In the genomic region with DNA sequence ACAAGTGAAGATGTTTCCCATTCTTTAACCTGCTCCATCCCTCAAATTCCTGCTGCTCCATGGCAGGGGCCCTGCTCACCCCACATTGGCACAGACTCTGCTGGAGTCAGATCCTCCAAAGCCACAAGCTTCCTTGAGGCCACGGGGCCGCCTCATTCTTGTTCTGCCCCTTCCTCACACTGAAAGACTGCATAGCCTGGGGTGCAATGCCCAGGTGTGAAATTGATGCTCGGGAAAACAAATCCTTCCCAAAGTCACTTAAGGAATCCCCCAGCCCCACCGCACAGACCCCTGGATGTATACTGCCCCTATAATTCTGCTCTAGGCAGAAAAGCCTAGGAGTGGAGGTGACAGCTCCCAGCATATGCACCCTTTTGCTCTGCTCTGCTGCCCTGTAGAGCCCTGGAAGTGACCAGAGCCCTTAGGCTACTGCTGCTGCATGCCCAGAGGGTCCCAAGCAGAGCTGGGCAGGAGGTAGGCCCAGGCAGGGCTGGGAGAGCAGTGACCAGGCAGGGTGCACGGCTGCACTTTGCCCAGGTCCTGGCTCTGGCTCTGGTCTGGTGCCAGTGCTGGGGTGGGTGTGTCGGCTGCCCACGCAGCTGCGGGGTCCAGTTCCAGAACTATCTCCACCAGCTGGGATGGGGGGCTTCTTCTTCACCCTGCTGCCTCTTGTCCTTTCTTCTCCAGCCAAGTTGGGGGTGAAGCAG, we compare ENCODE assay signal across 16 cellular contexts. TPM values are rescaled to one million over a fixed set of nuclear protein-coding genes. Genes with fewer than 3 reads are reported as not detected.
A peak's percentile ranks its signal among the peaks of the same experiment; 100 is the strongest.
DNase-seq lines count a peak whose midpoint lies in the region; ATAC-seq and TF ChIP-seq lines count a peak whose summit lies in the region.
"Had no signal": no experiment of that assay in that cellular context is flagged by ENCODE, and none has a peak within 500 bp of the region (broad histone marks: within the 10 kb centered on the region; RNA-seq: fewer than 3 reads in every experiment).

No MANE protein-coding gene starts in this region.

- H3K4me3 ChIP-seq in BLaER1 (peak overlapping the region; percentile 69), PC-3 (ENCODE audit: low read length) (no peak overlapping the region), esophagus squamous epithelium (peak overlapping the region; percentile 51 to 72 (median 64)), neuronal stem cell (ENCODE audit: low read length in 2 of 2) (no peak overlapping the region), right atrium auricular region (no peak overlapping the region)
- H3K4me3 ChIP-seq: HAP-1 had no signal

- peaks cover 65% of the 10 kb centered on the region for H3K27me3 Mint-ChIP-seq in activated T-cell treated with anti-CD3 and anti-CD28 coated beads, Interleukin-2, amount 50 U/mL, for 72 hours (ENCODE audit: low read depth)

- H3K27ac ChIP-seq in BLaER1 (no peak overlapping the region), PC-3 (ENCODE audit: low read length) (no peak overlapping the region), esophagus squamous epithelium (peak overlapping the region in 1 of 4 donors; percentile 90), neuronal stem cell (replicated peaks; ENCODE audit: low read length) (no peak overlapping the region), right atrium auricular region (no peak overlapping the region)

- peaks cover 27% of the 10 kb centered on the region for H4K20me1 ChIP-seq in BLaER1
- 0 out of 2 replicates have a peak, but pooled peaks cover 6% of the 10 kb centered on the region for H4K20me1 ChIP-seq in PC-3 (ENCODE audit: low read length)

- no peaks in the 10 kb centered on the region; the same call in 1 of the 2 replicates for H3K79me2 ChIP-seq in PC-3 (ENCODE audit: low read length)

- H3K9ac ChIP-seq in BLaER1 (no peak overlapping the region), PC-3 (ENCODE audit: low read length) (no peak overlapping the region), neuronal stem cell (ENCODE audit: low read depth, low read length, poor library complexity) (no peak overlapping the region)

- no peak overlapping the region for H3K4me3 Mint-ChIP-seq in activated T-cell treated with anti-CD3 and anti-CD28 coated beads, Interleukin-2, amount 50 U/mL, for 72 hours
- H3K4me3 Mint-ChIP-seq: CD4-positive, alpha-beta T cell had no signal

- TF ChIP-seq POLR2A in esophagus squamous epithelium (IDR thresholded peaks at IDR 0.05) = no peak

- intact Hi-C loops in PC-3 (cut with micrococcal nuclease) = no loop called here
- intact Hi-C loops in esophagus squamous epithelium (cut with DNase I) = no loop called here

- H3K36me3 ChIP-seq in BLaER1 (no peaks in the 10 kb centered on the region), PC-3 (ENCODE audit: low read depth, low read length) (no peaks in the 10 kb centered on the region), esophagus squamous epithelium (no peaks in the 10 kb centered on the region), neuronal stem cell (replicated peaks in 1 of 2; ENCODE audit: control insufficient read depth in 2 of 2, insufficient read depth in 2 of 2, low read length in 2 of 2) (no peaks in the 10 kb centered on the region), right atrium auricular region (no peaks in the 10 kb centered on the region)
- H3K36me3 ChIP-seq: HAP-1 had no signal

- H3K4me1 Mint-ChIP-seq in activated T-cell treated with anti-CD3 and anti-CD28 coated beads, Interleukin-2, amount 50 U/mL, for 72 hours (ENCODE audit: low read depth) = peaks cover 21% of the 10 kb centered on the region

- no peaks in the 10 kb centered on the region for H3K79me1 ChIP-seq in neuronal stem cell (ENCODE audit: low read depth, low read length)

- no peak for DNase-seq in PC-3
- DNase-seq in esophagus squamous epithelium (lab: John Stamatoyannopoulos, UW) = no peak
- no peak for DNase-seq in neuronal stem cell (ENCODE audit: low spot score)
- no peak for DNase-seq in activated T-cell treated with anti-CD3 and anti-CD28 coated beads, Interleukin-2, amount 50 U/mL, for 72 hours
- DNase-seq in right atrium auricular region (ENCODE audit: low spot score) = no peak
- DNase-seq in cortex of kidney (lab: John Stamatoyannopoulos, UW) = no peak
- DNase-seq: Calu3; CD4-positive, alpha-beta T cell; MV-4-11; NCI-H146; NCI-H2081 treated with DMSO at 0.1 percent for 48 hours; NCI-H526 treated with DMSO at 0.1 percent for 48 hours; OCI-M1 had no signal

- no peak overlapping the region for H2BK12ac ChIP-seq in neuronal stem cell (ENCODE audit: low read length)

- POLR2A ChIA-PET in PC-3 (lab: Charles Lee; ENCODE audit: unreplicated experiment) = no interaction called here

- H3K4ac ChIP-seq in neuronal stem cell (ENCODE audit: low read length) = no peak overlapping the region

- H3K23ac ChIP-seq in neuronal stem cell (ENCODE audit: low read depth, low read length, poor library complexity) = peak overlapping the region; percentile 10

- H3K27ac Mint-ChIP-seq in activated T-cell treated with anti-CD3 and anti-CD28 coated beads, Interleukin-2, amount 50 U/mL, for 72 hours = no peak overlapping the region
- H3K27ac Mint-ChIP-seq: CD4-positive, alpha-beta T cell had no signal

- ATAC-seq in PC-3 = no peak
- ATAC-seq in activated T-cell treated with anti-CD3 and anti-CD28 coated beads, Interleukin-2, amount 50 U/mL, for 72 hours (replicated peaks in 1 of 2) = no peak

- TSS peak; percentile 30 for BruUV-seq in PC-3 (replicated peaks; lab: Mats Ljungman, UMichigan)

- peak overlapping the region; percentile 73 for H2BK15ac ChIP-seq in neuronal stem cell (ENCODE audit: low read length)

- CTCF ChIA-PET in PC-3 (lab: Charles Lee) = no interaction called here

- H2AFZ ChIP-seq in PC-3 (ENCODE audit: low read length) (no peak overlapping the region), neuronal stem cell (ENCODE audit: low read length) (no peak overlapping the region)

- peak overlapping the region; percentile 67 for H3K18ac ChIP-seq in neuronal stem cell (ENCODE audit: low read length)

- H3K9me2 ChIP-seq in PC-3 (replicated peaks; ENCODE audit: low read length) = no peaks in the 10 kb centered on the region

- TF ChIP-seq CTCF in PC-3 (conservative IDR thresholded peaks at IDR 0.05; ENCODE audit: low read depth, low read length) = no peak
- no peak for TF ChIP-seq CTCF in esophagus squamous epithelium (IDR thresholded peaks at IDR 0.05)
- TF ChIP-seq CTCF in right atrium auricular region (IDR thresholded peaks at IDR 0.05) = no peak

- peak overlapping the region; percentile 99 for H3K4me2 ChIP-seq in BLaER1
- H3K4me2 ChIP-seq in PC-3 (ENCODE audit: low read length) = peak overlapping the region; percentile 87
- no peak overlapping the region for H3K4me2 ChIP-seq in neuronal stem cell (ENCODE audit: insufficient read depth, low read length, poor library complexity, severe bottlenecking)

- no peaks in the 10 kb centered on the region for H3K36me3 Mint-ChIP-seq in activated T-cell treated with anti-CD3 and anti-CD28 coated beads, Interleukin-2, amount 50 U/mL, for 72 hours (ENCODE audit: insufficient read depth in 2 of 2)

- no peak overlapping the region for H4K8ac ChIP-seq in neuronal stem cell (ENCODE audit: low read depth, low read length)

- 67 to 79% methylated on average over 2 of the region's 8 CpGs for WGBS in esophagus squamous epithelium, 2 donors
- WGBS in neuronal stem cell (ENCODE audit: extremely low coverage in 2 of 2, insufficient read length in 2 of 2, insufficient replicate concordance in 1 of 2), 2 donors = no CpG with 5 or more reads among the region's 8 CpGs

- no peak overlapping the region for H4K91ac ChIP-seq in neuronal stem cell (ENCODE audit: low read depth, low read length, poor library complexity)

- H2AK5ac ChIP-seq in neuronal stem cell (ENCODE audit: low read depth, low read length) = peak overlapping the region; percentile 60

- H3K4me1 ChIP-seq in BLaER1 (peaks cover 53% of the 10 kb centered on the region), PC-3 (ENCODE audit: insufficient read depth, low read length) (peaks cover 61% of the 10 kb centered on the region), esophagus squamous epithelium (peaks cover 29 to 98% (median 54%) of the 10 kb centered on the region in 3 donors), neuronal stem cell (ENCODE audit: control insufficient read depth in 2 of 2, insufficient read depth in 1 of 2, low read depth in 1 of 2, low read length in 2 of 2) (peaks cover 6 to 11% of the 10 kb centered on the region in 2 donors), right atrium auricular region (peaks cover 0 to 30% of the 10 kb centered on the region in 2 donors)

- H3K9me3 ChIP-seq in BLaER1 = no peaks in the 10 kb centered on the region
- H3K9me3 ChIP-seq in PC-3 (ENCODE audit: low read length) = no peaks in the 10 kb centered on the region
- H3K9me3 ChIP-seq in esophagus squamous epithelium = no peaks in the 10 kb centered on the region
- peaks cover 0 to 2% of the 10 kb centered on the region in 2 donors for H3K9me3 ChIP-seq in neuronal stem cell (replicated peaks in 1 of 2; ENCODE audit: control insufficient read depth in 2 of 2, insufficient read depth in 1 of 2, low read depth in 1 of 2, low read length in 2 of 2)
- no peaks in the 10 kb centered on the region for H3K9me3 ChIP-seq in right atrium auricular region
- H3K9me3 ChIP-seq: A549, HAP-1 had no signal

- no peak overlapping the region for H3K14ac ChIP-seq in neuronal stem cell (ENCODE audit: low read length)

- H2BK120ac ChIP-seq in neuronal stem cell (ENCODE audit: low read depth, low read length) = no peak overlapping the region

- H2BK5ac ChIP-seq in neuronal stem cell (ENCODE audit: low read length) = no peak overlapping the region

- no peaks in the 10 kb centered on the region for H3K9me3 Mint-ChIP-seq in activated T-cell treated with anti-CD3 and anti-CD28 coated beads, Interleukin-2, amount 50 U/mL, for 72 hours
- H3K9me3 Mint-ChIP-seq: CD4-positive, alpha-beta T cell had no signal

- no peaks in the 10 kb centered on the region for H3F3A ChIP-seq in PC-3 (ENCODE audit: low read length, unreplicated experiment)

- peaks cover 79% of the 10 kb centered on the region for H3K27me3 ChIP-seq in BLaER1
- no peaks in the 10 kb centered on the region for H3K27me3 ChIP-seq in PC-3 (ENCODE audit: low read length)
- H3K27me3 ChIP-seq in esophagus squamous epithelium = peaks cover 0 to 100% (median 5%) of the 10 kb centered on the region in 4 donors
- peaks cover 30 to 80% (median 79%) of the 10 kb centered on the region in 3 experiments for H3K27me3 ChIP-seq in neuronal stem cell (ENCODE audit: control insufficient read depth in 3 of 3, insufficient read depth in 3 of 3, low read depth in 1 of 3, low read length in 3 of 3)
- H3K27me3 ChIP-seq in right atrium auricular region = peaks cover 27 to 43% of the 10 kb centered on the region in 2 donors

RNA-seq across cellular contexts. Expression of a gene that starts 1.6 kb away (rescaled TPM):
- total RNA-seq in PC-3 (2014; rRNA removed) (41.0 and 42.9 TPM in 2 replicates), esophagus squamous epithelium (10 to 100 TPM; 40.5 to 51.9 (median 50.2) TPM), right atrium auricular region (not detected)
- 0.26 TPM for polyA plus RNA-seq in neuronal stem cell (2013, experiment 1 of 2)
- 0.22 TPM for polyA plus RNA-seq in neuronal stem cell (2013, experiment 2 of 2)
- total RNA-seq in activated T-cell treated with anti-CD3 and anti-CD28 coated beads, Interleukin-2, amount 50 U/mL, for 72 hours = 1 to 10 TPM in 1 of 2 donors, under 1 TPM in 1; 0.44 to 1.2 TPM
- total RNA-seq: Calu3; CD4-positive, alpha-beta T cell had no signal

RNA-seq across cellular contexts. Expression of a gene that starts 6.5 kb away (rescaled TPM):
- total RNA-seq in PC-3 (2014; rRNA removed) (11.1 and 14.1 TPM in 2 replicates), esophagus squamous epithelium (10 to 100 TPM; 14.5 to 22.2 (median 18.6) TPM), right atrium auricular region (under 1 TPM in 1 of 2 donors, not detected in 1; 0.47 TPM)
- polyA plus RNA-seq in neuronal stem cell (2013, experiment 1 of 2) = 3.5 TPM
- 3.6 TPM for polyA plus RNA-seq in neuronal stem cell (2013, experiment 2 of 2)
- 1 to 10 TPM; 1.3 to 2.0 TPM for total RNA-seq in activated T-cell treated with anti-CD3 and anti-CD28 coated beads, Interleukin-2, amount 50 U/mL, for 72 hours

RNA-seq across cellular contexts. Expression of a gene that starts 24.5 kb away (rescaled TPM):
- 164 and 165 TPM in 2 replicates for total RNA-seq in PC-3 (2014; rRNA removed)
- total RNA-seq in esophagus squamous epithelium = 10 to 100 TPM; 23.5 to 50.7 (median 39.0) TPM
- polyA plus RNA-seq in neuronal stem cell (2013, experiment 1 of 2) = 83.2 TPM
- polyA plus RNA-seq in neuronal stem cell (2013, experiment 2 of 2) = 81.2 TPM
- 10 to 100 TPM; 32.1 to 37.6 TPM for total RNA-seq in activated T-cell treated with anti-CD3 and anti-CD28 coated beads, Interleukin-2, amount 50 U/mL, for 72 hours
- total RNA-seq in right atrium auricular region = 10 to 100 TPM in 1 of 2 donors, 1 to 10 TPM in 1; 6.6 to 10.7 TPM

RNA-seq across cellular contexts. Expression of a gene that starts 47.9 kb away (rescaled TPM):
- total RNA-seq in PC-3 (2014; rRNA removed) (42.5 and 60.1 TPM in 2 replicates), esophagus squamous epithelium (10 to 100 TPM; 22.1 to 47.3 (median 34.3) TPM), right atrium auricular region (1 to 10 TPM; 4.4 to 7.4 TPM)
- 14.5 TPM for polyA plus RNA-seq in neuronal stem cell (2013, experiment 1 of 2)
- 14.1 TPM for polyA plus RNA-seq in neuronal stem cell (2013, experiment 2 of 2)
- 100 to 1,000 TPM in 1 of 2 donors, 10 to 100 TPM in 1; 89.2 to 101 TPM for total RNA-seq in activated T-cell treated with anti-CD3 and anti-CD28 coated beads, Interleukin-2, amount 50 U/mL, for 72 hours

Comparison
In these comparisons a context has a peak if more than half of its experiments do, and no peak if none do; other contexts are left out.
1. H3K4me3 ChIP-seq: peak in BLaER1 (single experiment) and esophagus squamous epithelium (4 of 4); none in PC-3 (single experiment), neuronal stem cell (0 of 2) and right atrium auricular region (0 of 2).
2. RNA of a gene that starts 1.6 kb away (total RNA-seq): 40.5 to 51.9 TPM in esophagus squamous epithelium and 41.0 to 42.9 TPM in PC-3; 0.44 to 1.2 TPM in activated T-cell treated with anti-CD3 and anti-CD28 coated beads, Interleukin-2, amount 50 U/mL, for 72 hours and not detected in right atrium auricular region; every median in the first group is over 10 times any median in the second.